Comparison of ENCODE assay signal across 17 cellular contexts in genomic region chr2:119246884-119247843, GRCh38. TPM values are rescaled to one million over a fixed set of nuclear protein-coding genes. Genes with fewer than 3 reads are reported as not detected.
"Had no signal": no experiment of that assay in that cellular context is flagged by ENCODE, and none has a peak within 500 bp of the region (broad histone marks: within the 10 kb centered on the region; RNA-seq: fewer than 3 reads in every experiment).

No MANE protein-coding gene starts in this region.

- H3K9me3 Mint-ChIP-seq: activated naive CD4-positive, alpha-beta T cell treated with anti-CD3 and anti-CD28 coated beads for 36 hours; activated T-helper 1 cell treated with anti-CD3 and anti-CD28 coated beads, Interleukin-12 subunit alpha, Interleukin-12 subunit beta, Interleukin-2, Interleukin-4 antibody, amounts not matched to agents 30 ng/mL and 10 ng/mL and 1 ng/mL, durations not matched to agents 14 hours and 24 hours and 36 hours; effector memory CD8-positive, alpha-beta T cell had no signal

- H3K27me3 Mint-ChIP-seq: stimulated activated naive B cell treated with anti-CD40 and anti-IgM and Interleukin-4, amounts not matched to agents 10 μg/mL and 1 μg/mL and 100 μg/mL, for 72 hours had no signal

- H3K36me3 Mint-ChIP-seq: naive thymus-derived CD4-positive, alpha-beta T cell; stimulated activated naive B cell treated with anti-CD40 and anti-IgM and Interleukin-4, amounts not matched to agents 10 μg/mL and 1 μg/mL and 100 μg/mL, for 72 hours; T-cell had no signal

- DNase-seq: activated CD4-positive, alpha-beta T cell treated with anti-CD3 and anti-CD28 coated beads for 48 hours; activated CD8-positive, alpha-beta memory T cell treated with anti-CD3 and anti-CD28 coated beads, Interleukin-2, amount 50 U/mL, for 48 hours; activated CD8-positive, alpha-beta T cell treated with anti-CD3 and anti-CD28 coated beads, Interleukin-2, amount 10 ng/mL, durations not matched to agents 7 days and 5 days; activated naive CD4-positive, alpha-beta T cell treated with anti-CD3 and anti-CD28 coated beads for 36 hours; central memory CD4-positive, alpha-beta T cell; effector memory CD8-positive, alpha-beta T cell; hippocampal formation; naive thymus-derived CD4-positive, alpha-beta T cell; psoas muscle; stimulated activated CD4-positive, alpha-beta T cell treated with anti-CD3 and anti-CD28 coated beads, Interleukin-2, amount 100 ng/mL, for 24 hours; stimulated activated naive B cell treated with anti-CD40 and anti-IgM and Interleukin-4, amounts not matched to agents 10 μg/mL and 1 μg/mL and 100 μg/mL, for 72 hours; T-cell; T1000 had no signal

- H3K4me3 Mint-ChIP-seq: activated CD8-positive, alpha-beta T cell treated with anti-CD3 and anti-CD28 coated beads, Interleukin-2, amount 10 ng/mL, durations not matched to agents 7 days and 5 days; activated naive CD4-positive, alpha-beta T cell treated with anti-CD3 and anti-CD28 coated beads for 36 hours; activated T-helper 1 cell treated with anti-CD3 and anti-CD28 coated beads, Interleukin-12 subunit alpha, Interleukin-12 subunit beta, Interleukin-2, Interleukin-4 antibody, amounts not matched to agents 30 ng/mL and 10 ng/mL and 1 ng/mL, durations not matched to agents 14 hours and 24 hours and 36 hours; effector memory CD8-positive, alpha-beta T cell; naive thymus-derived CD4-positive, alpha-beta T cell; stimulated activated naive B cell treated with anti-CD40 and anti-IgM and Interleukin-4, amounts not matched to agents 10 μg/mL and 1 μg/mL and 100 μg/mL, for 72 hours; T-cell had no signal

- ATAC-seq: activated CD8-positive, alpha-beta T cell treated with anti-CD3 and anti-CD28 coated beads, Interleukin-2, amount 10 ng/mL, durations not matched to agents 7 days and 5 days; effector memory CD8-positive, alpha-beta T cell; naive thymus-derived CD4-positive, alpha-beta T cell; psoas muscle; sciatic nerve; stimulated activated naive B cell treated with anti-CD40 and anti-IgM and Interleukin-4, amounts not matched to agents 10 μg/mL and 1 μg/mL and 100 μg/mL, for 72 hours; T-cell had no signal

- H3K27ac Mint-ChIP-seq: activated CD8-positive, alpha-beta T cell treated with anti-CD3 and anti-CD28 coated beads, Interleukin-2, amount 10 ng/mL, durations not matched to agents 7 days and 5 days; activated naive CD4-positive, alpha-beta T cell treated with anti-CD3 and anti-CD28 coated beads for 36 hours; activated T-helper 1 cell treated with anti-CD3 and anti-CD28 coated beads, Interleukin-12 subunit alpha, Interleukin-12 subunit beta, Interleukin-2, Interleukin-4 antibody, amounts not matched to agents 30 ng/mL and 10 ng/mL and 1 ng/mL, durations not matched to agents 14 hours and 24 hours and 36 hours; effector memory CD8-positive, alpha-beta T cell; stimulated activated naive B cell treated with anti-CD40 and anti-IgM and Interleukin-4, amounts not matched to agents 10 μg/mL and 1 μg/mL and 100 μg/mL, for 72 hours; T-cell had no signal

- H3K9me3 ChIP-seq: psoas muscle, suprapubic skin had no signal

- H3K4me3 ChIP-seq: psoas muscle, suprapubic skin, upper lobe of left lung had no signal

- H3K27ac ChIP-seq: psoas muscle, suprapubic skin, upper lobe of left lung had no signal

- H3K27me3 ChIP-seq: suprapubic skin, upper lobe of left lung had no signal

- H3K4me1 Mint-ChIP-seq: naive thymus-derived CD4-positive, alpha-beta T cell; T-cell had no signal

RNA-seq across cellular contexts. Expression of gene STEAP3, which starts 23.5 kb away (rescaled TPM):
- polyA plus RNA-seq: naive thymus-derived CD4-positive, alpha-beta T cell had no signal
